In genomic region chr17:22268214-22268911, GRCh38 we compare ENCODE assay signal across 19 cellular contexts.
DNase-seq lines count a peak whose midpoint lies in the region; ATAC-seq and TF ChIP-seq lines count a peak whose summit lies in the region.
"Had no signal": no experiment of that assay in that cellular context is flagged by ENCODE, and none has a peak within 500 bp of the region (broad histone marks: within the 10 kb centered on the region; RNA-seq: fewer than 3 reads in every experiment).

No MANE protein-coding gene starts in this region.

- CTCF ChIA-PET in SK-N-SH (lab: Yijun Ruan, JAX): no interaction called here

- H2AFZ ChIP-seq in SK-N-SH (ENCODE audit: low read depth): no peak overlapping the region

- H3K36me3 ChIP-seq in right atrium auricular region: no peaks in the 10 kb centered on the region
- H3K36me3 ChIP-seq in left ventricle myocardium inferior: no peaks in the 10 kb centered on the region
- H3K36me3 ChIP-seq in SK-N-SH (replicated peaks in 1 of 2; ENCODE audit: control insufficient read depth in 1 of 2, insufficient read depth in 2 of 2, low read length in 1 of 2): no peaks in the 10 kb centered on the region
- H3K36me3 ChIP-seq: SJSA1 had no signal

- H3K4me1 ChIP-seq in right atrium auricular region (no peaks in the 10 kb centered on the region), left ventricle myocardium inferior (no peaks in the 10 kb centered on the region), SK-N-SH (ENCODE audit: control insufficient read depth in 1 of 2, insufficient read depth in 2 of 2, low read depth in 1 of 2, low read length in 1 of 2) (peaks cover 0 to 2% of the 10 kb centered on the region in 2 experiments; a peak in 1 of 4 replicates)
- H3K4me1 ChIP-seq: SJSA1 had no signal

- no peak overlapping the region for H3K9ac ChIP-seq in SK-N-SH

- no peak overlapping the region for H3K4me3 Mint-ChIP-seq in osteocyte (ENCODE audit: unreplicated experiment)
- H3K4me3 Mint-ChIP-seq: H9 had no signal

- H3K27ac Mint-ChIP-seq in osteocyte (ENCODE audit: unreplicated experiment): no peak overlapping the region
- H3K27ac Mint-ChIP-seq: H9 had no signal

- H3K4me3 ChIP-seq in right atrium auricular region (no peak overlapping the region), left ventricle myocardium inferior (no peak overlapping the region), SK-N-SH (ENCODE audit: low read depth in 2 of 2, low read length in 1 of 2) (no peak overlapping the region)
- H3K4me3 ChIP-seq: GM12878, SJSA1 had no signal

- H3K9me3 ChIP-seq in right atrium auricular region (no peaks in the 10 kb centered on the region), left ventricle myocardium inferior (replicated peaks) (no peaks in the 10 kb centered on the region), SK-N-SH (no peaks in the 10 kb centered on the region)
- H3K9me3 ChIP-seq: SJSA1 had no signal

- no peak for TF ChIP-seq RAD21 in SK-N-SH (IDR thresholded peaks at IDR 0.05; ENCODE audit: low read length)

- TF ChIP-seq CTCF in right atrium auricular region (IDR thresholded peaks at IDR 0.05) (no peak), left ventricle myocardium inferior (IDR thresholded peaks at IDR 0.05; ENCODE audit: borderline replicate concordance) (no peak), SK-N-SH (IDR thresholded peaks at IDR 0.05) (no peak), osteocyte (IDR thresholded peaks at IDR 0.05) (no peak)

- TF ChIP-seq EP300 in SK-N-SH (IDR thresholded peaks at IDR 0.05; ENCODE audit: borderline replicate concordance in 1 of 2, low read depth in 1 of 2, low read length in 1 of 2): no peak

- H3F3A ChIP-seq in SK-N-SH (replicated peaks; ENCODE audit: insufficient read depth): no peaks in the 10 kb centered on the region

- POLR2A ChIA-PET in SK-N-SH (lab: Yijun Ruan, JAX): no interaction called here

- no peaks in the 10 kb centered on the region for H3K27me3 Mint-ChIP-seq in osteocyte (ENCODE audit: unreplicated experiment)

- intact Hi-C loops in left ventricle myocardium inferior (cut with micrococcal nuclease): no loop called here

- WGBS in SK-N-SH (ENCODE audit: low lambda C conversion rate): 48% methylated on average over 24 of the region's 25 CpGs

- H4K20me1 ChIP-seq in SK-N-SH (ENCODE audit: insufficient read depth): no peaks in the 10 kb centered on the region

- H3K4me2 ChIP-seq in SK-N-SH: no peak overlapping the region

- H3K27ac ChIP-seq in right atrium auricular region (no peak overlapping the region), left ventricle myocardium inferior (replicated peaks) (no peak overlapping the region), SK-N-SH (ENCODE audit: low read depth in 2 of 2, low read length in 1 of 2) (no peak overlapping the region)
- H3K27ac ChIP-seq: HL-60, SJSA1 had no signal

- H3K4me1 Mint-ChIP-seq in osteocyte (ENCODE audit: unreplicated experiment): no peaks in the 10 kb centered on the region
- H3K4me1 Mint-ChIP-seq: H9 had no signal

- peaks cover 33% of the 10 kb centered on the region for H3K9me3 Mint-ChIP-seq in osteocyte (ENCODE audit: unreplicated experiment)

- H3K36me3 Mint-ChIP-seq in osteocyte (ENCODE audit: unreplicated experiment): no peaks in the 10 kb centered on the region

- H3K79me2 ChIP-seq in SK-N-SH (ENCODE audit: insufficient read depth): no peaks in the 10 kb centered on the region

- DNase-seq in right atrium auricular region (ENCODE audit: low spot score): peak; percentile 38
- no peak for DNase-seq in left ventricle myocardium inferior
- DNase-seq in SK-N-SH: peak; percentile 69
- peak; percentile 81 for DNase-seq in osteocyte (ENCODE audit: extremely low spot score, unreplicated experiment)
- no peak for DNase-seq in effector CD4-positive, alpha-beta T cell
- no peak for DNase-seq in activated gamma-delta T cell treated with Interleukin-2 at 50 U/mL for 16 hours
- DNase-seq: ACHN, AML-193, COR-L47, H9, NCI-H1048, NCI-H1436, NCI-H2029, NCI-H510A treated with DMSO at 0.1 percent for 48 hours had no signal

- H3K27me3 ChIP-seq in right atrium auricular region: no peaks in the 10 kb centered on the region
- no peaks in the 10 kb centered on the region for H3K27me3 ChIP-seq in left ventricle myocardium inferior (ENCODE audit: low read depth)
- H3K27me3 ChIP-seq in SK-N-SH (ENCODE audit: insufficient read depth): no peaks in the 10 kb centered on the region
- H3K27me3 ChIP-seq: SJSA1 had no signal

- H3K9me2 ChIP-seq in SK-N-SH: no peaks in the 10 kb centered on the region

- ATAC-seq in HG02938 (IDR thresholded peaks at IDR 0.05; ENCODE audit: unreplicated experiment): no peak
- ATAC-seq: GM12878, Panc1 had no signal

TF ChIP-seq in SK-N-SH, 30 proteins besides CTCF, POLR2A, EP300 and RAD21:
- TF ChIP-seq NRF1 (IDR thresholded peaks at IDR 0.05; ENCODE audit: low read depth, low read length): peak; percentile 53
- no peak for TF ChIP-seq RFX5 (IDR thresholded peaks at IDR 0.05; ENCODE audit: low read length)

Comparison
In these comparisons a context has a peak if more than half of its experiments do, and no peak if none do; other contexts are left out.
1. DNase-seq: peak in right atrium auricular region (single experiment), SK-N-SH (single experiment) and osteocyte (single experiment); none in left ventricle myocardium inferior (single experiment), effector CD4-positive, alpha-beta T cell (single experiment) and activated gamma-delta T cell treated with Interleukin-2 at 50 U/mL for 16 hours (single experiment).